Comparison of ENCODE assay signal across 17 cellular contexts in genomic region chr18:66749475-66750035, GRCh38.
DNase-seq lines count a peak whose midpoint lies in the region; ATAC-seq and TF ChIP-seq lines count a peak whose summit lies in the region.
"Had no signal": no experiment of that assay in that cellular context is flagged by ENCODE, and none has a peak within 500 bp of the region (broad histone marks: within the 10 kb centered on the region; RNA-seq: fewer than 3 reads in every experiment).

No MANE protein-coding gene starts in this region.

- no peak overlapping the region for H2BK12ac ChIP-seq in neuronal stem cell (ENCODE audit: low read length)

- H2AFZ ChIP-seq in neuronal stem cell (ENCODE audit: low read length), result peak overlapping the region; percentile 69

- no peak overlapping the region for H4K91ac ChIP-seq in neuronal stem cell (ENCODE audit: low read depth, low read length, poor library complexity)

- no peak overlapping the region for H3K4me3 ChIP-seq in neuronal stem cell (ENCODE audit: low read length in 2 of 2)
- no peak overlapping the region for H3K4me3 ChIP-seq in endodermal cell (ENCODE audit: low read length)
- no peak overlapping the region for H3K4me3 ChIP-seq in CD4-positive, alpha-beta memory T cell (ENCODE audit: low read length in 2 of 2)
- H3K4me3 ChIP-seq: BLaER1 had no signal

- H3K27me3 Mint-ChIP-seq in chondrocyte (ENCODE audit: low read depth) (no peaks in the 10 kb centered on the region), endodermal cell (ENCODE audit: insufficient read depth) (no peaks in the 10 kb centered on the region)
- H3K27me3 Mint-ChIP-seq in CD4-positive, alpha-beta memory T cell, result no peaks in the 10 kb centered on the region
- H3K27me3 Mint-ChIP-seq: T-cell had no signal

- CTCF ChIA-PET in CD4-positive, alpha-beta memory T cell (lab: Charles Lee; ENCODE audit: partially characterized antibody), result no interaction called here

- H3K9ac ChIP-seq in neuronal stem cell (ENCODE audit: low read depth, low read length, poor library complexity) (no peak overlapping the region), endodermal cell (ENCODE audit: extremely low read depth, low read length, poor library complexity, severe bottlenecking) (no peak overlapping the region)
- H3K9ac ChIP-seq: BLaER1, SK-N-SH had no signal

- H2BK15ac ChIP-seq in neuronal stem cell (ENCODE audit: low read length), result no peak overlapping the region

- H2BK120ac ChIP-seq in neuronal stem cell (ENCODE audit: low read depth, low read length), result no peak overlapping the region

- peaks cover 9% of the 10 kb centered on the region for H3K4me1 Mint-ChIP-seq in chondrocyte (ENCODE audit: low read depth)
- H3K4me1 Mint-ChIP-seq in endodermal cell, result no peaks in the 10 kb centered on the region
- no peaks in the 10 kb centered on the region for H3K4me1 Mint-ChIP-seq in CD4-positive, alpha-beta memory T cell
- H3K4me1 Mint-ChIP-seq: T-cell had no signal

- no peaks in the 10 kb centered on the region for H3K27me3 ChIP-seq in neuronal stem cell (ENCODE audit: control insufficient read depth in 3 of 3, insufficient read depth in 3 of 3, low read depth in 1 of 3, low read length in 3 of 3)
- H3K27me3 ChIP-seq in endodermal cell (ENCODE audit: control insufficient read depth, insufficient read depth, low read length, poor library complexity, severe bottlenecking), result no peaks in the 10 kb centered on the region
- H3K27me3 ChIP-seq in CD4-positive, alpha-beta memory T cell (ENCODE audit: insufficient read depth, low read length), result no peaks in the 10 kb centered on the region
- H3K27me3 ChIP-seq: BLaER1 had no signal

- H4K8ac ChIP-seq in neuronal stem cell (ENCODE audit: low read depth, low read length), result no peak overlapping the region

- H2BK5ac ChIP-seq in neuronal stem cell (ENCODE audit: low read length), result no peak overlapping the region

- no peak overlapping the region for H3K4me2 ChIP-seq in neuronal stem cell (ENCODE audit: insufficient read depth, low read length, poor library complexity, severe bottlenecking)
- H3K4me2 ChIP-seq: BLaER1, SK-N-SH had no signal

- POLR2A ChIA-PET in CD4-positive, alpha-beta memory T cell (lab: Charles Lee; ENCODE audit: partially characterized antibody), result no interaction called here

- no peak overlapping the region for H3K4me3 Mint-ChIP-seq in chondrocyte (ENCODE audit: unreplicated experiment)
- H3K4me3 Mint-ChIP-seq in endodermal cell, result no peak overlapping the region
- no peak overlapping the region for H3K4me3 Mint-ChIP-seq in CD4-positive, alpha-beta memory T cell
- H3K4me3 Mint-ChIP-seq: T-cell had no signal

- H3K18ac ChIP-seq in neuronal stem cell (ENCODE audit: low read length), result no peak overlapping the region

- H3K4ac ChIP-seq in neuronal stem cell (ENCODE audit: low read length), result no peak overlapping the region

- no peak overlapping the region for H3K27ac Mint-ChIP-seq in chondrocyte (ENCODE audit: unreplicated experiment)
- no peak overlapping the region for H3K27ac Mint-ChIP-seq in endodermal cell
- no peak overlapping the region for H3K27ac Mint-ChIP-seq in CD4-positive, alpha-beta memory T cell
- H3K27ac Mint-ChIP-seq: T-cell had no signal

- ATAC-seq in GM19324 (IDR thresholded peaks at IDR 0.05; ENCODE audit: low FRiP score, unreplicated experiment), result no peak
- ATAC-seq: T-cell had no signal

- DNase-seq in DMS53 (lab: John Stamatoyannopoulos, UW), result peak; percentile 18
- DNase-seq in DMS53 treated with DMSO at 0.1 percent for 48 hours (lab: John Stamatoyannopoulos, UW; ENCODE audit: unreplicated experiment), result no peak
- DNase-seq in NCI-H82 treated with DMSO at 0.1 percent for 48 hours (lab: John Stamatoyannopoulos, UW; ENCODE audit: unreplicated experiment), result peak; percentile 30
- DNase-seq in chondrocyte (ENCODE audit: low spot score), result no peak
- no peak for DNase-seq in neuronal stem cell (ENCODE audit: low spot score)
- DNase-seq in endodermal cell, result no peak
- DNase-seq in CD4-positive, alpha-beta memory T cell, result no peak
- DNase-seq: 8988T, DMS153, KBM-7, NCI-H1417 treated with DMSO at 0.1 percent for 48 hours, NCI-H226, NCI-H524 treated with DMSO at 0.1 percent for 48 hours, T-cell had no signal

- no peak overlapping the region for H3K14ac ChIP-seq in neuronal stem cell (ENCODE audit: low read length)

- H3K9me3 ChIP-seq in neuronal stem cell (replicated peaks in 1 of 2; ENCODE audit: control insufficient read depth in 2 of 2, insufficient read depth in 1 of 2, low read depth in 1 of 2, low read length in 2 of 2) (no peaks in the 10 kb centered on the region), endodermal cell (ENCODE audit: control insufficient read depth, low read length) (no peaks in the 10 kb centered on the region)
- H3K9me3 ChIP-seq in CD4-positive, alpha-beta memory T cell (ENCODE audit: control insufficient read depth in 1 of 2, low read length in 2 of 2), result no peaks in the 10 kb centered on the region
- H3K9me3 ChIP-seq: BLaER1, SK-N-SH had no signal

- H3K79me1 ChIP-seq in neuronal stem cell (ENCODE audit: low read depth, low read length), result no peaks in the 10 kb centered on the region

- peak; percentile 28 for TF ChIP-seq CTCF in chondrocyte (IDR thresholded peaks at IDR 0.05)
- no peak for TF ChIP-seq CTCF in endodermal cell (conservative IDR thresholded peaks at IDR 0.05)

- no peaks in the 10 kb centered on the region for H3K9me3 Mint-ChIP-seq in chondrocyte (ENCODE audit: low read depth)
- no peaks in the 10 kb centered on the region for H3K9me3 Mint-ChIP-seq in endodermal cell
- H3K9me3 Mint-ChIP-seq in CD4-positive, alpha-beta memory T cell, result peaks cover 0 to 5% (median 2%) of the 10 kb centered on the region in 8 donors

- H3K36me3 Mint-ChIP-seq in chondrocyte (ENCODE audit: low read depth) (no peaks in the 10 kb centered on the region), endodermal cell (ENCODE audit: low read depth) (no peaks in the 10 kb centered on the region)
- H3K36me3 Mint-ChIP-seq in CD4-positive, alpha-beta memory T cell, result no peaks in the 10 kb centered on the region
- H3K36me3 Mint-ChIP-seq: T-cell had no signal

- intact Hi-C loops in CD4-positive, alpha-beta memory T cell (cut with micrococcal nuclease), result no loop called here

- H3K27ac ChIP-seq in neuronal stem cell (replicated peaks; ENCODE audit: low read length) (no peak overlapping the region), endodermal cell (ENCODE audit: low read depth, low read length) (no peak overlapping the region)
- H3K27ac ChIP-seq in CD4-positive, alpha-beta memory T cell (ENCODE audit: low read depth, low read length), result no peak overlapping the region
- H3K27ac ChIP-seq: BLaER1 had no signal

- H2AK5ac ChIP-seq in neuronal stem cell (ENCODE audit: low read depth, low read length), result no peak overlapping the region

- peaks cover 0 to 3% of the 10 kb centered on the region in 2 donors for H3K4me1 ChIP-seq in neuronal stem cell (ENCODE audit: control insufficient read depth in 2 of 2, insufficient read depth in 1 of 2, low read depth in 1 of 2, low read length in 2 of 2)
- H3K4me1 ChIP-seq in endodermal cell (ENCODE audit: control insufficient read depth, insufficient read depth, low read length), result no peaks in the 10 kb centered on the region
- no peaks in the 10 kb centered on the region for H3K4me1 ChIP-seq in CD4-positive, alpha-beta memory T cell (ENCODE audit: insufficient read depth, low read length)
- H3K4me1 ChIP-seq: BLaER1 had no signal

- no peak overlapping the region for H3K23ac ChIP-seq in neuronal stem cell (ENCODE audit: low read depth, low read length, poor library complexity)

- no peaks in the 10 kb centered on the region for H3K36me3 ChIP-seq in neuronal stem cell (replicated peaks in 1 of 2; ENCODE audit: control insufficient read depth in 2 of 2, insufficient read depth in 2 of 2, low read length in 2 of 2)
- no peaks in the 10 kb centered on the region for H3K36me3 ChIP-seq in endodermal cell (ENCODE audit: control insufficient read depth, insufficient read depth, low read length)
- H3K36me3 ChIP-seq in CD4-positive, alpha-beta memory T cell (ENCODE audit: insufficient read depth, low read length), result no peaks in the 10 kb centered on the region
- H3K36me3 ChIP-seq: BLaER1 had no signal

Comparison
In these comparisons a context has a peak if more than half of its experiments do, and no peak if none do; other contexts are left out.
1. DNase-seq: peak in DMS53 (single experiment) and NCI-H82 treated with DMSO at 0.1 percent for 48 hours (single experiment); none in DMS53 treated with DMSO at 0.1 percent for 48 hours (single experiment), chondrocyte (single experiment), neuronal stem cell (single experiment), endodermal cell (single experiment) and CD4-positive, alpha-beta memory T cell (0 of 5).